ENCODE assay signal across 27 cellular contexts in genomic region chr9:133268335-133269056, GRCh38. TPM values are rescaled to one million over a fixed set of nuclear protein-coding genes. Genes with fewer than 3 reads are reported as not detected.
A peak's percentile ranks its signal among the peaks of the same experiment; 100 is the strongest.
DNase-seq lines count a peak whose midpoint lies in the region; FAIRE-seq and TF ChIP-seq lines count a peak whose summit lies in the region.
"Had no signal": no experiment of that assay in that cellular context is flagged by ENCODE, and none has a peak within 500 bp of the region (broad histone marks: within the 10 kb centered on the region; RNA-seq: fewer than 3 reads in every experiment).

No MANE protein-coding gene starts in this region.

- peak; percentile 41 for FAIRE-seq in RCC 7860 (lab: Jason Lieb, UNC)
- FAIRE-seq: G401.6, GM12878 had no signal

- H3K27me3 ChIP-seq in mucosa of rectum (ENCODE audit: control insufficient read depth in 2 of 2, insufficient read depth in 2 of 2, low read length in 2 of 2) (peaks cover 0 to 5% of the 10 kb centered on the region in 2 donors), testis (no peaks in the 10 kb centered on the region)

- peaks cover 22 to 26% of the 10 kb centered on the region in 2 donors for H3K4me1 ChIP-seq in mucosa of rectum (ENCODE audit: control insufficient read depth in 2 of 2, insufficient read depth in 2 of 2, low read length in 2 of 2)
- peaks cover 28% of the 10 kb centered on the region for H3K4me1 ChIP-seq in testis
- H3K4me1 ChIP-seq: HAP-1 had no signal

- H3K9me3 ChIP-seq in mucosa of rectum (ENCODE audit: control insufficient read depth in 2 of 2, low read length in 2 of 2): no peaks in the 10 kb centered on the region
- H3K9me3 ChIP-seq in testis: no peaks in the 10 kb centered on the region
- H3K9me3 ChIP-seq: Caco-2 had no signal

- no peak for TF ChIP-seq CTCF in testis (IDR thresholded peaks at IDR 0.05)

- H3K27ac ChIP-seq in mucosa of rectum (ENCODE audit: low read depth in 2 of 2, low read length in 2 of 2) (peak overlapping the region; percentile 56 to 65), testis (peak overlapping the region; percentile 80 to 82)
- H3K27ac ChIP-seq: KMS-11, SK-N-MC had no signal

- H3K4me3 ChIP-seq in mucosa of rectum (ENCODE audit: low read length in 2 of 2) (no peak overlapping the region), testis (no peak overlapping the region)
- H3K4me3 ChIP-seq: GM12878, HAP-1, SK-N-MC had no signal

- DNase-seq in OCI-M1 (lab: John Stamatoyannopoulos, UW) (peak; percentile 66), RCC 7860 (ENCODE audit: low spot score) (no peak), testis (peak; percentile 12), putamen (ENCODE audit: low spot score) (no peak), HT-29 (ENCODE audit: low spot score) (no peak), NCI-H146 (lab: John Stamatoyannopoulos, UW) (no peak)
- DNase-seq: C1 segment of cervical spinal cord; Caco-2; CD4-positive, alpha-beta memory T cell; GOT3; HFFc6; IMR-90; MM.1S; NCI-H187; NCI-H2081 treated with DMSO at 0.1 percent for 48 hours; NCI-H2171; NCI-H226; NCI-H510A; NCI-H69; SIG-M5 had no signal

- intact Hi-C loops in testis (cut with DNase I; ENCODE audit: low total_unique reads): no loop called here

- 32 to 47% methylated on average over 9 of the region's 9 CpGs for WGBS in testis, 2 donors

- H3K9ac ChIP-seq in mucosa of rectum (ENCODE audit: low read depth in 1 of 2, low read length in 2 of 2): peak overlapping the region; percentile 3 to 48
- H3K9ac ChIP-seq: KMS-11 had no signal

- TF ChIP-seq POLR2A in testis (IDR thresholded peaks at IDR 0.05): no peak

- H3K36me3 ChIP-seq in mucosa of rectum (ENCODE audit: control insufficient read depth in 2 of 2, insufficient read depth in 2 of 2, low read length in 2 of 2) (peaks cover 0 to 2% of the 10 kb centered on the region in 2 donors), testis (ENCODE audit: low read depth, missing control alignments) (no peaks in the 10 kb centered on the region)
- H3K36me3 ChIP-seq: HAP-1 had no signal

RNA-seq across cellular contexts. Expression of gene ABO, which starts 6.5 kb away (rescaled TPM):
- 10 to 100 TPM; 25.6 to 31.1 TPM for total RNA-seq in testis
- 10.4 TPM for polyA plus RNA-seq in testis (ENCODE audit: insufficient read depth, low read depth, low replicate concordance)
- 3.1 and 4.8 TPM in 2 replicates for total RNA-seq in HT-29 (2014; rRNA removed; shearing (Covaris generic))
- total RNA-seq: A673, Caco-2, GM12878, HFFc6, IMR-90 had no signal
- polyA plus RNA-seq: IMR-90 had no signal

RNA-seq across cellular contexts. Expression of gene OBP2B, which starts 59.4 kb away (rescaled TPM):
- total RNA-seq in testis: 10 to 100 TPM; 34.0 to 53.0 TPM
- polyA plus RNA-seq in testis (ENCODE audit: insufficient read depth, low read depth, low replicate concordance): 35.1 TPM
- not detected in 2 replicates for total RNA-seq in HT-29 (2014; rRNA removed; shearing (Covaris generic))
- total RNA-seq: A673; Caco-2; CD4-positive, alpha-beta memory T cell; GM12878; HFFc6; IMR-90 had no signal
- polyA plus RNA-seq: CD4-positive, alpha-beta memory T cell; GM12878; IMR-90 had no signal

Comparison
In these comparisons a context has a peak if more than half of its experiments do, and no peak if none do; other contexts are left out.
1. DNase-seq: peak in OCI-M1 (single experiment) and testis (single experiment); none in RCC 7860 (single experiment), putamen (single experiment), HT-29 (single experiment) and NCI-H146 (single experiment).
2. RNA of gene OBP2B, which starts 59.4 kb away (total RNA-seq): 34.0 to 53.0 TPM in testis; not detected in HT-29; every median in the first group is over 10 times any median in the second.